ENCODE assay signal across 18 cellular contexts in genomic region chr12:94879542-94879941, GRCh38.
DNase-seq lines count a peak whose midpoint lies in the region; ATAC-seq, FAIRE-seq and TF ChIP-seq lines count a peak whose summit lies in the region.
"Had no signal": no experiment of that assay in that cellular context is flagged by ENCODE, and none has a peak within 500 bp of the region (broad histone marks: within the 10 kb centered on the region; RNA-seq: fewer than 3 reads in every experiment).

No MANE protein-coding gene starts in this region.

- H3K4me3 ChIP-seq in cardiac muscle cell = no peak overlapping the region
- H3K4me3 ChIP-seq in heart right ventricle = no peak overlapping the region
- no peak overlapping the region for H3K4me3 ChIP-seq in H1 (ENCODE audit: extremely low read depth in 1 of 4, insufficient read depth in 2 of 4, low read depth in 3 of 4, low read length in 4 of 4)
- H3K4me3 ChIP-seq: HAP-1, MG63, stomach had no signal

- H4K91ac ChIP-seq in H1 (replicated peaks; ENCODE audit: insufficient read length, low read length) = no peak overlapping the region

- no peak overlapping the region for H3K4me2 ChIP-seq in H1 (ENCODE audit: insufficient read depth in 1 of 2, low read depth in 2 of 2, low read length in 2 of 2)

- H4K8ac ChIP-seq in H1 (ENCODE audit: extremely low read depth, insufficient read depth, low read length) = no peak overlapping the region

- DNase-seq in cardiac muscle cell (ENCODE audit: low read depth in 1 of 2, low spot score in 1 of 2) (peak; percentile 17 to 75), heart right ventricle (no peak), H1 (ENCODE audit: low read depth in 1 of 2, low spot score in 2 of 2) (no peak), urothelium cell line (ENCODE audit: low spot score) (peak; percentile 20), COLO829 (ENCODE audit: low spot score) (no peak), GM03348 (ENCODE audit: low spot score) (no peak)
- DNase-seq: activated effector memory CD4-positive, alpha-beta T cell treated with anti-CD3 and anti-CD28 coated beads, Interleukin-2, amount 50 U/mL, for 16 hours; brain microvascular endothelial cell; effector CD8-positive, alpha-beta T cell; foreskin melanocyte; MG63; NCI-H2107; NCI-H748 treated with DMSO at 0.1 percent for 48 hours; stomach had no signal

- TF ChIP-seq CTCF in cardiac muscle cell (IDR thresholded peaks at IDR 0.05; ENCODE audit: low read depth, low read length) (no peak), heart right ventricle (IDR thresholded peaks at IDR 0.05) (no peak), H1 (IDR thresholded peaks at IDR 0.05; ENCODE audit: control extremely low read depth in 1 of 3, insufficient read depth in 1 of 3, low read depth in 1 of 3, low read length in 3 of 3) (no peak)

- H2BK15ac ChIP-seq in H1 (ENCODE audit: low read length) = no peak overlapping the region

- H3K9me3 ChIP-seq in cardiac muscle cell (ENCODE audit: low read depth) (no peaks in the 10 kb centered on the region), heart right ventricle (no peaks in the 10 kb centered on the region), H1 (ENCODE audit: insufficient read depth in 2 of 2, low read depth in 1 of 2, low read length in 1 of 2) (no peaks in the 10 kb centered on the region)
- H3K9me3 ChIP-seq: HAP-1, MG63, stomach had no signal

- no peak overlapping the region for H3K56ac ChIP-seq in H1 (replicated peaks; ENCODE audit: insufficient read length, low read depth, low read length)

- no peak overlapping the region for H2BK120ac ChIP-seq in H1 (replicated peaks; ENCODE audit: low read depth, low read length)

- H2BK5ac ChIP-seq in H1 (ENCODE audit: low read depth, low read length) = no peak overlapping the region

- no peak overlapping the region for H3K4ac ChIP-seq in H1 (replicated peaks; ENCODE audit: insufficient read length, low read depth, low read length)

- ATAC-seq in heart right ventricle (no peak), GM18498 (IDR thresholded peaks at IDR 0.05; ENCODE audit: unreplicated experiment) (no peak)

- no peak overlapping the region for H3K18ac ChIP-seq in H1 (ENCODE audit: extremely low read depth, low read length)

- no peak for TF ChIP-seq RAD21 in H1 (IDR thresholded peaks at IDR 0.05 in 1 of 2, conservative IDR thresholded peaks at IDR 0.05 in 1 of 2; ENCODE audit: low read depth in 2 of 2, low read length in 2 of 2)

- intact Hi-C loops in heart right ventricle (cut with DNase I) = no loop called here

- H3K79me2 ChIP-seq in H1 (ENCODE audit: control insufficient read depth in 1 of 2, insufficient read depth in 2 of 2, low read length in 2 of 2) = no peaks in the 10 kb centered on the region

- POLR2A ChIA-PET in H1 (lab: Charles Lee; ENCODE audit: partially characterized antibody) = no interaction called here

- no peak overlapping the region for H4K5ac ChIP-seq in H1 (ENCODE audit: insufficient read length, low read depth, low read length)

- H3K9ac ChIP-seq in H1 (replicated peaks in 1 of 4; ENCODE audit: extremely low read depth in 1 of 4, low read depth in 3 of 4, low read length in 3 of 4) = no peak overlapping the region

- H3K14ac ChIP-seq in H1 (ENCODE audit: insufficient read length) = no peak overlapping the region

- CTCF ChIA-PET in H1 (lab: Charles Lee; ENCODE audit: partially characterized antibody) = interaction anchor here (0.6 to 1.4 kb wide), 6 partner anchors 18 to 456 kb away, joined by 3 to 4 read pairs (median 3); no protein-coding TSS in a partner anchor

- H3K27ac ChIP-seq in cardiac muscle cell (no peak overlapping the region), heart right ventricle (no peak overlapping the region), H1 (ENCODE audit: low read depth, low read length) (no peak overlapping the region)
- H3K27ac ChIP-seq: brain microvascular endothelial cell, HL-60, stomach had no signal

- H3K4me1 ChIP-seq in cardiac muscle cell (ENCODE audit: low read depth) = no peaks in the 10 kb centered on the region
- peaks cover 0 to 4% (median 0%) of the 10 kb centered on the region in 9 donors for H3K4me1 ChIP-seq in heart right ventricle
- H3K4me1 ChIP-seq in H1 (replicated peaks in 1 of 4; ENCODE audit: control insufficient read depth in 3 of 4, insufficient read depth in 4 of 4, low read length in 3 of 4) = no peaks in the 10 kb centered on the region; a peak in 1 of 7 replicates
- H3K4me1 ChIP-seq: HAP-1 had no signal

- H3K23ac ChIP-seq in H1 (ENCODE audit: insufficient read length) = no peak overlapping the region

- no peak overlapping the region for H2BK20ac ChIP-seq in H1 (ENCODE audit: low read length)

- no peaks in the 10 kb centered on the region for H3K79me1 ChIP-seq in H1 (ENCODE audit: low read depth, low read length)

- no peak overlapping the region for H2AK5ac ChIP-seq in H1 (ENCODE audit: low read depth, low read length)

- 42 to 49% methylated on average over 5 of the region's 5 CpGs for WGBS in heart right ventricle, 2 donors
- WGBS in H1 (ENCODE audit: extremely low coverage in 1 of 2, insufficient coverage in 1 of 2, insufficient read length in 1 of 2, insufficient replicate concordance in 2 of 2, low coverage in 1 of 2, low lambda C conversion rate in 2 of 2, missing lambda C conversion rate in 1 of 2), 2 experiments = 77% methylated on average over 5 of the region's 5 CpGs; no CpG with 5 or more reads in 1 of the 2 experiments

- no peaks in the 10 kb centered on the region for H3K23me2 ChIP-seq in H1 (ENCODE audit: low read depth, low read length)

- FAIRE-seq in H1 (lab: Jason Lieb, UNC) = peak; percentile 45
- FAIRE-seq in urothelium cell line (lab: Jason Lieb, UNC) = no peak

- H2AFZ ChIP-seq in H1 (ENCODE audit: low read length) = no peak overlapping the region

- H4K20me1 ChIP-seq in H1 (replicated peaks in 1 of 2; ENCODE audit: control insufficient read depth in 1 of 2, insufficient read depth in 2 of 2, low read length in 2 of 2) = peaks cover 0 to 1% of the 10 kb centered on the region in 2 experiments

- H3K27me3 ChIP-seq in cardiac muscle cell = peaks cover 35% of the 10 kb centered on the region
- peaks cover 0 to 57% (median 42%) of the 10 kb centered on the region in 7 donors for H3K27me3 ChIP-seq in heart right ventricle
- peaks cover 5 to 11% (median 9%) of the 10 kb centered on the region in 4 experiments for H3K27me3 ChIP-seq in H1 (replicated peaks in 1 of 4; ENCODE audit: control insufficient read depth in 3 of 4, extremely low read depth in 1 of 4, insufficient read depth in 3 of 4, low read length in 3 of 4)

- TF ChIP-seq EP300 in H1 (IDR thresholded peaks at IDR 0.05; ENCODE audit: borderline replicate concordance in 1 of 2, low read depth in 2 of 2, low read length in 2 of 2) = no peak

- TF ChIP-seq POLR2A in H1 (IDR thresholded peaks at IDR 0.05; ENCODE audit: control extremely low read depth in 1 of 2, low read depth in 2 of 2, low read length in 2 of 2) = no peak

- H2BK12ac ChIP-seq in H1 (ENCODE audit: low read depth, low read length) = no peak overlapping the region

- H3K36me3 ChIP-seq in cardiac muscle cell = no peaks in the 10 kb centered on the region
- H3K36me3 ChIP-seq in heart right ventricle = no peaks in the 10 kb centered on the region
- no peaks in the 10 kb centered on the region for H3K36me3 ChIP-seq in H1 (ENCODE audit: control insufficient read depth in 2 of 4, insufficient read depth in 4 of 4, low read length in 3 of 4)
- H3K36me3 ChIP-seq: brain microvascular endothelial cell, HAP-1, MG63, stomach had no signal

TF ChIP-seq in PFSK-1, 5 proteins besides CTCF, POLR2A, EP300 and RAD21 (continues in another document):
- no peak for TF ChIP-seq FOXP2 (optimal IDR thresholded peaks at IDR 0.05; ENCODE audit: borderline replicate concordance, extremely low read depth, extremely low read length, insufficient read depth)

TF ChIP-seq in H1, 55 proteins besides CTCF, POLR2A, EP300 and RAD21:
- no peak for TF ChIP-seq CHD1 (IDR thresholded peaks at IDR 0.05; ENCODE audit: low read depth, low read length)
- TF ChIP-seq YY1 (IDR thresholded peaks at IDR 0.05; ENCODE audit: low read depth, low read length) = no peak
- no peak for TF ChIP-seq CREB1 (IDR thresholded peaks at IDR 0.05)
- TF ChIP-seq CBX8 (IDR thresholded peaks at IDR 0.05; ENCODE audit: borderline replicate concordance, low read depth, low read length) = no peak
- TF ChIP-seq TEAD4 (IDR thresholded peaks at IDR 0.05; ENCODE audit: low read depth, low read length) = 0 out of 2 replicates have a peak, but pooled peaks have one; percentile 15
- TF ChIP-seq SIRT6 (IDR thresholded peaks at IDR 0.05; ENCODE audit: low read length) = no peak
- TF ChIP-seq CEBPB (IDR thresholded peaks at IDR 0.05; ENCODE audit: low read depth, low read length) = no peak
TF ChIP-seq in H1: peak in this region for 1.

Comparison
In these comparisons a context has a peak if more than half of its experiments do, and no peak if none do; other contexts are left out.
1. DNase-seq: peak in cardiac muscle cell (2 of 2) and urothelium cell line (single experiment); none in heart right ventricle (0 of 2), H1 (0 of 2), COLO829 (single experiment) and GM03348 (single experiment).